Comparison of ENCODE assay signal across 8 cellular contexts in the genomic region with DNA sequence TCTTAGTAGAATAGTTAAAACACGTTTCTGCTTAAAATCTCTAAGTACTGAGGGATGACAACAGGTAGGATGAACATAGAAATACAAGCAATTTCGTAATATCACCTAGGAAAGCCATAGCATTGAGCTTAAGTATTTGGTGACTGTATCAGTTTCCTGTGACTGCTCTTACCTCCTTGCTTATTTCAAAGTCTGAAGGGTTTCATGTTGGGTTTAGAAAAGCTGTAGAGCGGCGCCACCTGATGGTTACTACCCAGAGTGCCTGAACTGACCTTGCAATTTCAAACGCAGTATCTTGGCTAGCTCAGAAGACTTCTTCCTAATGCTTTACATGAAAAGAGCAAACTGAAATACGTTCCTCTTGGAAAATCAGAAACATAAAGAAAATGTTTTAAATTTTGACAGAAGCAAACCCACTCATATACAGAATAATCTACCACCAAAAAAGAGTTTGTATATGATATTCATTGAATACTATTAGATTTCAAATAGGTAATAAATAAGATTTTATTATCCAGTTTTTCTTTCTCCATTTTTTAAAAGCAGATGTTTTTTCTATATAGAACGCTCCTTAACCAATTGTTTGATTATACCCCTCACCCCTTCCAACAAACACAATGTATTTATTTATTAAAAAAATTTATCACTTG.
DNase-seq lines count a peak whose midpoint lies in the region; ATAC-seq lines count a peak whose summit lies in the region.

No MANE protein-coding gene starts in this region.

- intact Hi-C loops in Right ventricle myocardium inferior (cut with DNase I) (loop anchor here (5.0 kb wide), 1 partner anchor 161 kb away; no protein-coding TSS in a partner anchor), sciatic nerve (cut with DNase I) (no loop called here)

- ATAC-seq in GM18499 (IDR thresholded peaks at IDR 0.05; ENCODE audit: insufficient read depth, unreplicated experiment) = peak; percentile 59
- peak; percentile 74 for ATAC-seq in HG03442 (IDR thresholded peaks at IDR 0.05; ENCODE audit: unreplicated experiment)
- no peak for ATAC-seq in Right ventricle myocardium inferior
- peak; percentile 49 for ATAC-seq in sciatic nerve
- ATAC-seq in HG02840 (IDR thresholded peaks at IDR 0.05; ENCODE audit: low FRiP score, unreplicated experiment) = no peak
- ATAC-seq in GM19452 (IDR thresholded peaks at IDR 0.05; ENCODE audit: unreplicated experiment) = no peak

- DNase-seq in SIG-M5 treated with dmso at 0.1 percent for 504 hours (lab: John Stamatoyannopoulos, UW; ENCODE audit: unreplicated experiment) = peak; percentile 77
- peak; percentile 75 for DNase-seq in activated effector memory CD4-positive, alpha-beta T cell treated with Interleukin-2 at 50 U/mL for 16 hours
- peak; percentile 87 for DNase-seq in Right ventricle myocardium inferior (ENCODE audit: missing footprints)
- DNase-seq in sciatic nerve (ENCODE audit: low spot score) = peak; percentile 72

Comparison
In these comparisons a context has a peak if more than half of its experiments do, and no peak if none do; other contexts are left out.
1. ATAC-seq: peak in GM18499 (single experiment), HG03442 (single experiment) and sciatic nerve (single experiment); none in Right ventricle myocardium inferior (single experiment), HG02840 (single experiment) and GM19452 (single experiment).
2. Peak in every context shown above with its lines, with median percentiles within 50 percentile points of each other: DNase-seq.